In the genomic region with DNA sequence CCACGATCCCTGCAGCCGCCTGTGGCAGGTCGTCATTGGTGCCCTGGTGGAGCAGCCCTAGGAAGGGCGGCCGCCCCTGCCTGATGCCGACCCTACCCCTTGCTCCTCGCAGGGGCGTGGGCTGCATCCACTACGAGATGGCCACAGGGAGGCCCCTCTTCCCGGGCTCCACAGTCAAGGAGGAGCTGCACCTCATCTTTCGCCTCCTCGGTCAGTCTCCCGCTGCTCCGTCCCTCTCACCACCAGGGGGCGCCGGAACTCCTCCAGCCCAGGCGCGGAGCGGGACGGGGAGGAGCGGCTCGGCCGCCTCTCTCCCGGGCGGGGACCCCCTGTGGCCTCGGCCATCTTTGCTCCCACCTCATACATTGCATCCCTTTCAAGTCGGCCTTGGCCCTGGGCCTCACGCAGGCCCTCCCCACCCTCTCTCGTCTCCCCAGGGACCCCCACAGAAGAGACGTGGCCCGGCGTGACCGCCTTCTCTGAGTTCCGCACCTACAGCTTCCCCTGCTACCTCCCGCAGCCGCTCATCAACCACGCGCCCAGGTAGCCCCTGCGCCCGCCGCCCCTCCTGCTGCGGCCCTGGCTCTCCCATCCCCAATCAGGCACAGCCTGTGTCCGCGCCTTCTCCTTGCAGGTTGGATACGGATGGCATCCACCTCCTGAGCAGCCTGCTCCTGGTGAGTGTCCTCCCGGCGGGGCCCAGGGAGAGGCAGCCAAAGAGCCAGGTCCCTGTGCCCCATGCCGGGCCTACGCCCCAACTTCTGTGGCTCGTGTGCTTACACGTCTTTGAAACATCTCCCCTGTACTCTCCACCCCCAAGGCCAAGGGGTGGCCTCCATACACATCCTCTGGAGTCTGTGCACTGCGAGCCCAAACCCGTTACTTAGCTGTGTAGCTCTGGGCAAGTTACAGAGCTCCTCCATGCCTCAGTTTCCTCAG, we compare ENCODE assay signal across 8 cellular contexts. TPM values are rescaled to one million over a fixed set of nuclear protein-coding genes. Genes with fewer than 3 reads are reported as not detected.
DNase-seq lines count a peak whose midpoint lies in the region; ATAC-seq and TF ChIP-seq lines count a peak whose summit lies in the region.

No MANE protein-coding gene starts in this region.

- H4K91ac ChIP-seq in mesenchymal stem cell (ENCODE audit: low read length), result peak overlapping the region; percentile 40

- H3K9me3 ChIP-seq in HEK293 (ENCODE audit: control insufficient read depth, insufficient read depth, low read depth, low read length), result no peaks in the 10 kb centered on the region
- H3K9me3 ChIP-seq in mesenchymal stem cell (ENCODE audit: control insufficient read depth, low read length), result no peaks in the 10 kb centered on the region

- no peak overlapping the region for H3K4me2 ChIP-seq in mesenchymal stem cell (ENCODE audit: low read length, poor library complexity, severe bottlenecking)

- no peaks in the 10 kb centered on the region for H3K4me1 ChIP-seq in HEK293 (ENCODE audit: control insufficient read depth, insufficient read depth, low read length)
- H3K4me1 ChIP-seq in mesenchymal stem cell (ENCODE audit: control insufficient read depth, insufficient read depth, low read depth, low read length), result peaks cover 8% of the 10 kb centered on the region

- H4K8ac ChIP-seq in mesenchymal stem cell (ENCODE audit: low read length), result no peak overlapping the region

- no peak overlapping the region for H3K4ac ChIP-seq in mesenchymal stem cell (ENCODE audit: low read depth in 1 of 2, low read length in 2 of 2)

- no peak overlapping the region for H3K27ac Mint-ChIP-seq in activated CD8-positive, alpha-beta T cell treated with anti-CD3 and anti-CD28 coated beads, Interleukin-2, amount 10 ng/mL, durations not matched to agents 7 days and 5 days

- no peaks in the 10 kb centered on the region for H3K9me3 Mint-ChIP-seq in activated CD8-positive, alpha-beta T cell treated with anti-CD3 and anti-CD28 coated beads, Interleukin-2, amount 10 ng/mL, durations not matched to agents 7 days and 5 days (ENCODE audit: insufficient read depth)

- CTCF ChIA-PET in HEK293 (lab: Yijun Ruan, JAX), result interaction anchor here (0.5 to 5.5 kb wide), 28 partner anchors 9 to 448 kb away, joined by 3 to 79 read pairs (median 6); no protein-coding TSS in a partner anchor
- CTCF ChIA-PET in activated CD8-positive, alpha-beta T cell treated with anti-CD3 and anti-CD28 coated beads, Interleukin-2, amount 10 ng/mL, durations not matched to agents 7 days and 5 days (lab: Charles Lee), result interaction anchor here (0.5 to 5.6 kb wide), 23 partner anchors 9 to 206 kb away, joined by 3 to 104 read pairs (median 4); a partner anchor contains a TSS

- no peak overlapping the region for H3K23ac ChIP-seq in mesenchymal stem cell (ENCODE audit: low read length in 2 of 2)

- peak overlapping the region; percentile 48 for H3K9ac ChIP-seq in mesenchymal stem cell (ENCODE audit: low read length)

- H3K27me3 ChIP-seq in mesenchymal stem cell (ENCODE audit: control insufficient read depth in 1 of 2, insufficient read depth in 1 of 2, low read length in 2 of 2), result peaks cover 56 to 73% of the 10 kb centered on the region in 2 experiments

- 46% methylated on average over 52 of the region's 53 CpGs for WGBS in mesenchymal stem cell

- H2BK12ac ChIP-seq in mesenchymal stem cell (ENCODE audit: low read length in 2 of 2), result peak overlapping the region in 1 of 2 experiments; percentile 21

- ATAC-seq in activated CD8-positive, alpha-beta T cell treated with anti-CD3 and anti-CD28 coated beads, Interleukin-2, amount 10 ng/mL, durations not matched to agents 7 days and 5 days, result peak; percentile 95
- no peak for ATAC-seq in GM21737 (IDR thresholded peaks at IDR 0.05; ENCODE audit: unreplicated experiment)

- no peak overlapping the region for H2BK120ac ChIP-seq in mesenchymal stem cell (ENCODE audit: low read depth, low read length)

- H3K18ac ChIP-seq in mesenchymal stem cell (ENCODE audit: low read depth in 1 of 2, low read length in 2 of 2), result no peak overlapping the region

- POLR2A ChIA-PET in HEK293 (lab: Yijun Ruan, JAX), result interaction anchor here (0.6 kb wide), 1 partner anchor 294 kb away, joined by 8 read pairs; no protein-coding TSS in a partner anchor
- POLR2A ChIA-PET in activated CD8-positive, alpha-beta T cell treated with anti-CD3 and anti-CD28 coated beads, Interleukin-2, amount 10 ng/mL, durations not matched to agents 7 days and 5 days (lab: Charles Lee), result no interaction called here

- H2AFZ ChIP-seq in mesenchymal stem cell (ENCODE audit: low read depth, low read length), result peak overlapping the region; percentile 43

- H3K36me3 Mint-ChIP-seq in activated CD8-positive, alpha-beta T cell treated with anti-CD3 and anti-CD28 coated beads, Interleukin-2, amount 10 ng/mL, durations not matched to agents 7 days and 5 days (ENCODE audit: low read depth), result no peaks in the 10 kb centered on the region

- peak; percentile 97 for TF ChIP-seq CTCF in HEK293 (tag by site-specific recombination; IDR thresholded peaks at IDR 0.05)

- peak; percentile 78 for DNase-seq in COLO829 (ENCODE audit: low spot score)
- DNase-seq in NCI-H69 (lab: John Stamatoyannopoulos, UW), result peak; percentile 83
- DNase-seq in activated CD8-positive, alpha-beta T cell treated with anti-CD3 and anti-CD28 coated beads, Interleukin-2, amount 10 ng/mL, durations not matched to agents 7 days and 5 days, result peak; percentile 87
- peak; percentile 79 for DNase-seq in effector CD4-positive, alpha-beta T cell
- DNase-seq in mesenchymal stem cell, result peak; percentile 61
- peak; percentile 85 for DNase-seq in stimulated activated CD8-positive, alpha-beta memory T cell treated with anti-CD3 and anti-CD28 coated beads, Interleukin-15, amount 100 ng/mL, for 24 hours (ENCODE audit: low read depth)

- H3K4me3 ChIP-seq in HEK293 (ENCODE audit: low read depth, low read length), result no peak overlapping the region
- H3K4me3 ChIP-seq in mesenchymal stem cell (ENCODE audit: insufficient read depth in 1 of 2, low read depth in 1 of 2, low read length in 2 of 2), result peak overlapping the region in 1 of 2 experiments; percentile 70

- H3K4me3 Mint-ChIP-seq in activated CD8-positive, alpha-beta T cell treated with anti-CD3 and anti-CD28 coated beads, Interleukin-2, amount 10 ng/mL, durations not matched to agents 7 days and 5 days, result peak overlapping the region; percentile 43

- H2BK15ac ChIP-seq in mesenchymal stem cell (ENCODE audit: low read depth, poor library complexity, severe bottlenecking), result no peak overlapping the region

- no peaks in the 10 kb centered on the region for H3K27me3 Mint-ChIP-seq in activated CD8-positive, alpha-beta T cell treated with anti-CD3 and anti-CD28 coated beads, Interleukin-2, amount 10 ng/mL, durations not matched to agents 7 days and 5 days (ENCODE audit: low read depth)

- H2AK5ac ChIP-seq in mesenchymal stem cell (ENCODE audit: low read length, severe bottlenecking), result no peak overlapping the region

- H3K79me1 ChIP-seq in mesenchymal stem cell (replicated peaks; ENCODE audit: low read length, poor library complexity, severe bottlenecking), result no peaks in the 10 kb centered on the region

- H3K36me3 ChIP-seq in HEK293 (ENCODE audit: control insufficient read depth in 2 of 2, insufficient read depth in 1 of 2, low read length in 2 of 2), result peaks cover 0 to 25% of the 10 kb centered on the region in 2 experiments; a peak in 1 of 3 replicates
- no peaks in the 10 kb centered on the region for H3K36me3 ChIP-seq in mesenchymal stem cell (ENCODE audit: control insufficient read depth in 1 of 2, insufficient read depth in 2 of 2, low read depth in 1 of 2, low read length in 2 of 2)

- H3K14ac ChIP-seq in mesenchymal stem cell (ENCODE audit: low read length in 2 of 2), result no peak overlapping the region

- H3K27ac ChIP-seq in HEK293 (ENCODE audit: extremely low read depth, low read depth, low read length) (no peak overlapping the region), mesenchymal stem cell (ENCODE audit: low read length, poor library complexity, severe bottlenecking) (no peak overlapping the region)

- H2BK5ac ChIP-seq in mesenchymal stem cell (ENCODE audit: low read depth, low read length, poor library complexity, severe bottlenecking), result no peak overlapping the region

- H3K4me1 Mint-ChIP-seq in activated CD8-positive, alpha-beta T cell treated with anti-CD3 and anti-CD28 coated beads, Interleukin-2, amount 10 ng/mL, durations not matched to agents 7 days and 5 days (ENCODE audit: low read depth), result peaks cover 4% of the 10 kb centered on the region

TF ChIP-seq in HEK293, 187 proteins besides CTCF, POLR2A, EP300 and RAD21 (continues in another document):
- TF ChIP-seq ZNF266 (tag by site-specific recombination; IDR thresholded peaks at IDR 0.05; ENCODE audit: low read depth), result no peak
- TF ChIP-seq ZNF175 (tag by site-specific recombination; IDR thresholded peaks at IDR 0.05), result no peak
- TF ChIP-seq ZNF560 (tag by site-specific recombination; IDR thresholded peaks at IDR 0.05; ENCODE audit: borderline replicate concordance), result no peak
- TF ChIP-seq SP7 (tag by site-specific recombination; IDR thresholded peaks at IDR 0.05), result peak; percentile 38; the same call in 1 of the 2 replicates
- no peak for TF ChIP-seq ZNF596 (tag by site-specific recombination; IDR thresholded peaks at IDR 0.05)
- no peak for TF ChIP-seq KLF8 (tag by site-specific recombination; IDR thresholded peaks at IDR 0.05)
- TF ChIP-seq HOXC10 (CRISPR knock-in tag; IDR thresholded peaks at IDR 0.05), result no peak
- TF ChIP-seq, protein P1, sequence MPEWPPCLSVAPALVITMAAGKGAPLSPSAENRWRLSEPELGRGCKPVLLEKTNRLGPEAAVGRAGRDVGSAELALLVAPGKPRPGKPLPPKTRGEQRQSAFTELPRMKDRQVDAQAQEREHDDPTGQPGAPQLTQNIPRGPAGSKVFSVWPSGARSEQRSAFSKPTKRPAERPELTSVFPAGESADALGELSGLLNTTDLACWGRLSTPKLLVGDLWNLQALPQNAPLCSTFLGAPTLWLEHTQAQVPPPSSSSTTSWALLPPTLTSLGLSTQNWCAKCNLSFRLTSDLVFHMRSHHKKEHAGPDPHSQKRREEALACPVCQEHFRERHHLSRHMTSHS (tag by site-specific recombination; IDR thresholded peaks at IDR 0.05), result no peak
- no peak for TF ChIP-seq KLF9 (tag by site-specific recombination; IDR thresholded peaks at IDR 0.05; ENCODE audit: low read depth)

RNA-seq across cellular contexts. Expression of a gene that starts 24.7 kb away (rescaled TPM):
- 1 to 10 TPM; 4.5 to 6.0 TPM for total RNA-seq in activated CD8-positive, alpha-beta T cell treated with anti-CD3 and anti-CD28 coated beads, Interleukin-2, amount 10 ng/mL, durations not matched to agents 7 days and 5 days
- 7.4 TPM for polyA plus RNA-seq in mesenchymal stem cell (2013, experiment 1 of 2)
- polyA plus RNA-seq in mesenchymal stem cell (2013, experiment 2 of 2), result 7.5 TPM
